Comparison of ENCODE assay signal across 18 cellular contexts in genomic region chr5:125657936-125658335, GRCh38.
A peak's percentile ranks its signal among the peaks of the same experiment; 100 is the strongest.
DNase-seq lines count a peak whose midpoint lies in the region; ATAC-seq lines count a peak whose summit lies in the region.
"Had no signal": no experiment of that assay in that cellular context is flagged by ENCODE, and none has a peak within 500 bp of the region (broad histone marks: within the 10 kb centered on the region; RNA-seq: fewer than 3 reads in every experiment).

No MANE protein-coding gene starts in this region.

- no peaks in the 10 kb centered on the region for H3K36me3 Mint-ChIP-seq in activated T-helper 17 cell treated with anti-CD3 and anti-CD28 coated beads, Interleukin-2, amount 50 U/mL, for 72 hours (ENCODE audit: low read depth)

- DNase-seq in NCI-H146 (lab: John Stamatoyannopoulos, UW) (peak; percentile 3), NCI-H146 treated with DMSO at 0.1 percent for 48 hours (lab: John Stamatoyannopoulos, UW; ENCODE audit: unreplicated experiment) (no peak), NCI-H526 treated with DMSO at 0.1 percent for 48 hours (lab: John Stamatoyannopoulos, UW) (peak; percentile 29), hippocampal formation (lab: John Stamatoyannopoulos, UW) (peak; percentile 1 to 44), retina (peak; percentile 68), NCI-H2196 treated with DMSO at 0.1 percent for 48 hours (lab: John Stamatoyannopoulos, UW; ENCODE audit: unreplicated experiment) (no peak)
- no peak for DNase-seq in activated CD4-positive, alpha-beta T cell treated with anti-CD3 and anti-CD28 coated beads for 4 hours
- DNase-seq: Calu3, DMS79 treated with DMSO at 0.1 percent for 48 hours, GDM1, H9, MV-4-11, NCI-H187, NCI-H2171, NCI-H510A, PC-3, SK-N-SH had no signal

- ATAC-seq in activated T-helper 17 cell treated with anti-CD3 and anti-CD28 coated beads, Interleukin-2, amount 50 U/mL, for 72 hours (replicated peaks), result no peak
- ATAC-seq: PC-3 had no signal

- H3K4me1 Mint-ChIP-seq in activated T-helper 17 cell treated with anti-CD3 and anti-CD28 coated beads, Interleukin-2, amount 50 U/mL, for 72 hours, result no peaks in the 10 kb centered on the region

- H3K27ac Mint-ChIP-seq in activated T-helper 17 cell treated with anti-CD3 and anti-CD28 coated beads, Interleukin-2, amount 50 U/mL, for 72 hours, result no peak overlapping the region
- H3K27ac Mint-ChIP-seq: H9 had no signal

- H3K27me3 Mint-ChIP-seq in activated T-helper 17 cell treated with anti-CD3 and anti-CD28 coated beads, Interleukin-2, amount 50 U/mL, for 72 hours, result no peaks in the 10 kb centered on the region

- no peak overlapping the region for H3K4me3 Mint-ChIP-seq in activated T-helper 17 cell treated with anti-CD3 and anti-CD28 coated beads, Interleukin-2, amount 50 U/mL, for 72 hours
- H3K4me3 Mint-ChIP-seq: H9 had no signal

- H3K9me3 Mint-ChIP-seq in activated T-helper 17 cell treated with anti-CD3 and anti-CD28 coated beads, Interleukin-2, amount 50 U/mL, for 72 hours, result peaks cover 6% of the 10 kb centered on the region

Comparison
In these comparisons a context has a peak if more than half of its experiments do, and no peak if none do; other contexts are left out.
1. DNase-seq: peak in NCI-H146 (single experiment), NCI-H526 treated with DMSO at 0.1 percent for 48 hours (single experiment), hippocampal formation (2 of 2) and retina (single experiment); none in NCI-H146 treated with DMSO at 0.1 percent for 48 hours (single experiment), NCI-H2196 treated with DMSO at 0.1 percent for 48 hours (single experiment) and activated CD4-positive, alpha-beta T cell treated with anti-CD3 and anti-CD28 coated beads for 4 hours (0 of 2).